Comparison of ENCODE assay signal across 1 cellular context in the genomic region with DNA sequence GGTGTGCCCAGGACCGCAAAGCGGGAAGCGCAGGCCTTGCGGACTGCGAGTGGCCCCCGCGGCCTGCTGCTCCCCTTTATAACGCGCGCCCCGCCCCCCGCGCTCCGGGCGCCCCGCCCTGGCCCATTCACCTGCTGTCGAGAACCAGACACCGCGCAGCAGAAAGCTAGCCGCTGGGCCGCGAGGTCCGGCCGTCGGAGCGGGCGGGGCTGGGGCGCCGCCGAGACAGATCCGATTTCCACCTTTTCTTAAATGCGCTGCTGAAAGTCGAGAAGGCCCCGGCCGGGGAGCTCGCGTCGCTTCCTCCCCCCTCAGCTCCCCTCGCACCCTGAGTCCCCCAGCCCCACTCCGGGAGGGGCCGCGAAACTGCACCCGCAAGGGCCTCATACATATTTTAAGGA.
TF ChIP-seq lines count a peak whose summit lies in the region.

No MANE protein-coding gene starts in this region.

TF ChIP-seq in SK-N-SH treated with all-trans-retinoic acid at 6 μM for 48 hours, 23 proteins besides CTCF, POLR2A, EP300 and RAD21 (continued from another document):
- TF ChIP-seq, protein P1, sequence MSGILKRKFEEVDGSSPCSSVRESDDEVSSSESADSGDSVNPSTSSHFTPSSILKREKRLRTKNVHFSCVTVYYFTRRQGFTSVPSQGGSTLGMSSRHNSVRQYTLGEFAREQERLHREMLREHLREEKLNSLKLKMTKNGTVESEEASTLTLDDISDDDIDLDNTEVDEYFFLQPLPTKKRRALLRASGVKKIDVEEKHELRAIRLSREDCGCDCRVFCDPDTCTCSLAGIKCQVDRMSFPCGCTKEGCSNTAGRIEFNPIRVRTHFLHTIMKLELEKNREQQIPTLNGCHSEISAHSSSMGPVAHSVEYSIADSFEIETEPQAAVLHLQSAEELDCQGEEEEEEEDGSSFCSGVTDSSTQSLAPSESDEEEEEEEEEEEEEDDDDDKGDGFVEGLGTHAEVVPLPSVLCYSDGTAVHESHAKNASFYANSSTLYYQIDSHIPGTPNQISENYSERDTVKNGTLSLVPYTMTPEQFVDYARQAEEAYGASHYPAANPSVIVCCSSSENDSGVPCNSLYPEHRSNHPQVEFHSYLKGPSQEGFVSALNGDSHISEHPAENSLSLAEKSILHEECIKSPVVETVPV (CRISPR knock-in tag; IDR thresholded peaks at IDR 0.05), result no peak
- TF ChIP-seq PPARA (CRISPR knock-in tag; IDR thresholded peaks at IDR 0.05; ENCODE audit: borderline replicate concordance) (no peak), TOX (CRISPR knock-in tag; IDR thresholded peaks at IDR 0.05; ENCODE audit: borderline replicate concordance) (no peak), SNAI2 (CRISPR knock-in tag; IDR thresholded peaks at IDR 0.05) (no peak), GLIS3 (CRISPR knock-in tag; IDR thresholded peaks at IDR 0.05) (no peak), ZC3H10 (CRISPR knock-in tag; IDR thresholded peaks at IDR 0.05) (no peak), ARNTL (CRISPR knock-in tag; IDR thresholded peaks at IDR 0.05; ENCODE audit: borderline replicate concordance, low read depth) (no peak), BACH2 (CRISPR knock-in tag; IDR thresholded peaks at IDR 0.05; ENCODE audit: borderline replicate concordance) (no peak)
